In genomic region chr9:121989010-121989409, GRCh38 we compare ENCODE assay signal across 12 cellular contexts.
DNase-seq lines count a peak whose midpoint lies in the region; ATAC-seq, FAIRE-seq and TF ChIP-seq lines count a peak whose summit lies in the region.
"Had no signal": no experiment of that assay in that cellular context is flagged by ENCODE, and none has a peak within 500 bp of the region (broad histone marks: within the 10 kb centered on the region; RNA-seq: fewer than 3 reads in every experiment).

No MANE protein-coding gene starts in this region.

- no peaks in the 10 kb centered on the region for H3F3A ChIP-seq in neural progenitor cell (ENCODE audit: low read depth)

- no peaks in the 10 kb centered on the region for H3K79me2 ChIP-seq in endothelial cell of umbilical vein (ENCODE audit: control insufficient read depth, insufficient read depth, low read length)
- no peaks in the 10 kb centered on the region for H3K79me2 ChIP-seq in neural progenitor cell (ENCODE audit: low read depth)
- H3K79me2 ChIP-seq in Karpas-422 (ENCODE audit: low read length) = no peaks in the 10 kb centered on the region

- H3K9me2 ChIP-seq in Karpas-422 (replicated peaks; ENCODE audit: insufficient read depth, low read length) = no peaks in the 10 kb centered on the region

- no peaks in the 10 kb centered on the region for H3K27me3 Mint-ChIP-seq in Caco-2 (ENCODE audit: insufficient read depth, unreplicated experiment)
- peaks cover 11% of the 10 kb centered on the region for H3K27me3 Mint-ChIP-seq in neural progenitor cell (ENCODE audit: insufficient read depth, low read depth)
- H3K27me3 Mint-ChIP-seq in naive thymus-derived CD4-positive, alpha-beta T cell = no peaks in the 10 kb centered on the region

- no peaks in the 10 kb centered on the region for H3K9me1 ChIP-seq in endothelial cell of umbilical vein (replicated peaks; ENCODE audit: control insufficient read depth, extremely low read depth, insufficient read depth, low read length)

- H2AFZ ChIP-seq in endothelial cell of umbilical vein (ENCODE audit: low read depth, low read length) (no peak overlapping the region), neural progenitor cell (replicated peaks) (no peak overlapping the region), Karpas-422 (ENCODE audit: low read length) (no peak overlapping the region)

- H3K4me2 ChIP-seq in endothelial cell of umbilical vein (ENCODE audit: insufficient read depth, low read length) (no peak overlapping the region), neural progenitor cell (no peak overlapping the region), Karpas-422 (ENCODE audit: low read depth, low read length, poor library complexity, severe bottlenecking) (no peak overlapping the region)

- H3K36me3 Mint-ChIP-seq in Caco-2 (ENCODE audit: insufficient read depth, unreplicated experiment) (no peaks in the 10 kb centered on the region), neural progenitor cell (no peaks in the 10 kb centered on the region)
- peaks cover 0 to 51% (median 22%) of the 10 kb centered on the region in 5 donors for H3K36me3 Mint-ChIP-seq in naive thymus-derived CD4-positive, alpha-beta T cell

- H3K9me3 ChIP-seq in Caco-2 = no peaks in the 10 kb centered on the region
- no peaks in the 10 kb centered on the region for H3K9me3 ChIP-seq in endothelial cell of umbilical vein (replicated peaks; ENCODE audit: control insufficient read depth, insufficient read depth, low read length)
- H3K9me3 ChIP-seq in neural progenitor cell (ENCODE audit: low read depth) = no peaks in the 10 kb centered on the region
- no peaks in the 10 kb centered on the region for H3K9me3 ChIP-seq in naive thymus-derived CD4-positive, alpha-beta T cell (ENCODE audit: control insufficient read depth in 2 of 3, low read length in 3 of 3)
- H3K9me3 ChIP-seq in Karpas-422 (ENCODE audit: low read length) = no peaks in the 10 kb centered on the region
- H3K9me3 ChIP-seq: colonic mucosa, transverse colon had no signal

- H3K4me3 ChIP-seq in Caco-2 (ENCODE audit: low read depth, low read length) = no peak overlapping the region
- no peak overlapping the region for H3K4me3 ChIP-seq in endothelial cell of umbilical vein (replicated peaks in 1 of 3; ENCODE audit: insufficient read depth in 1 of 3, low read depth in 1 of 3, low read length in 3 of 3)
- H3K4me3 ChIP-seq in neural progenitor cell = no peak overlapping the region
- no peak overlapping the region for H3K4me3 ChIP-seq in naive thymus-derived CD4-positive, alpha-beta T cell (ENCODE audit: low read length)
- no peak overlapping the region for H3K4me3 ChIP-seq in Karpas-422 (ENCODE audit: low read length)
- H3K4me3 ChIP-seq: colonic mucosa, transverse colon had no signal

- H3K27me3 ChIP-seq in Caco-2 (replicated peaks; ENCODE audit: control insufficient read depth, insufficient read depth, low read length) (no peaks in the 10 kb centered on the region), endothelial cell of umbilical vein (ENCODE audit: control insufficient read depth in 2 of 2, insufficient read depth in 2 of 2, low read length in 2 of 2) (no peaks in the 10 kb centered on the region), neural progenitor cell (peaks cover 39% of the 10 kb centered on the region), Karpas-422 (ENCODE audit: low read length) (no peaks in the 10 kb centered on the region)
- H3K27me3 ChIP-seq in naive thymus-derived CD4-positive, alpha-beta T cell (ENCODE audit: control insufficient read depth in 2 of 2, insufficient read depth in 2 of 2, low read length in 2 of 2) = no peaks in the 10 kb centered on the region
- H3K27me3 ChIP-seq: colonic mucosa, transverse colon had no signal

- POLR2A ChIA-PET in Caco-2 (lab: Charles Lee) (no interaction called here), endothelial cell of umbilical vein (lab: Charles Lee) (no interaction called here)
- POLR2A ChIA-PET in naive thymus-derived CD4-positive, alpha-beta T cell (lab: Charles Lee) = no interaction called here

- H3K4me3 Mint-ChIP-seq in Caco-2 (ENCODE audit: unreplicated experiment) (no peak overlapping the region), neural progenitor cell (no peak overlapping the region)
- no peak overlapping the region for H3K4me3 Mint-ChIP-seq in naive thymus-derived CD4-positive, alpha-beta T cell

- H3K9me3 Mint-ChIP-seq in Caco-2 (ENCODE audit: unreplicated experiment) (no peaks in the 10 kb centered on the region), neural progenitor cell (no peaks in the 10 kb centered on the region)
- peaks cover 0 to 2% (median 0%) of the 10 kb centered on the region in 11 donors for H3K9me3 Mint-ChIP-seq in naive thymus-derived CD4-positive, alpha-beta T cell

- CTCF ChIA-PET in Caco-2 (lab: Charles Lee) = interaction anchor here (0.5 to 0.6 kb wide), 2 partner anchors 147 to 399 kb away, joined by 3 to 5 read pairs; no protein-coding TSS in a partner anchor
- CTCF ChIA-PET in endothelial cell of umbilical vein (lab: Charles Lee) = interaction anchor here (1.0 to 3.8 kb wide), 3 partner anchors 301 to 443 kb away, joined by 4 to 21 read pairs (median 17); no protein-coding TSS in a partner anchor
- CTCF ChIA-PET in naive thymus-derived CD4-positive, alpha-beta T cell (lab: Charles Lee) = no interaction called here

- H4K20me1 ChIP-seq in endothelial cell of umbilical vein (replicated peaks; ENCODE audit: control insufficient read depth, extremely low read depth, insufficient read depth, low read length) = no peaks in the 10 kb centered on the region
- no peaks in the 10 kb centered on the region for H4K20me1 ChIP-seq in neural progenitor cell (ENCODE audit: low read depth)
- no peaks in the 10 kb centered on the region for H4K20me1 ChIP-seq in Karpas-422 (ENCODE audit: insufficient read depth, low read depth, low read length)

- dilution Hi-C loops in endothelial cell of umbilical vein (cut with MboI; ENCODE audit: extremely low pct_ligation_motif_present, low sequenced_read_pairs) = no loop called here

- H3K27ac Mint-ChIP-seq in Caco-2 (ENCODE audit: unreplicated experiment) = no peak overlapping the region
- no peak overlapping the region for H3K27ac Mint-ChIP-seq in neural progenitor cell
- H3K27ac Mint-ChIP-seq in naive thymus-derived CD4-positive, alpha-beta T cell = no peak overlapping the region

- intact Hi-C loops in Caco-2 (cut with micrococcal nuclease; ENCODE audit: unreplicated experiment) (no loop called here), endothelial cell of umbilical vein (cut with micrococcal nuclease) (no loop called here)
- intact Hi-C loops in naive thymus-derived CD4-positive, alpha-beta T cell (cut with micrococcal nuclease) = no loop called here

- TF ChIP-seq CTCF in Caco-2 (IDR thresholded peaks at IDR 0.05; ENCODE audit: insufficient read depth in 1 of 2, low read depth in 1 of 2, low read length in 1 of 2, severe bottlenecking in 1 of 2, unreplicated experiment in 1 of 2) = peak in 1 of 2 experiments; percentile 39
- peak; percentile 30 to 44 for TF ChIP-seq CTCF in endothelial cell of umbilical vein (IDR thresholded peaks at IDR 0.05; ENCODE audit: extremely low read depth in 1 of 2, insufficient read depth in 1 of 2, low read depth in 1 of 2, low read length in 2 of 2)
- peak; percentile 57 for TF ChIP-seq CTCF in neural progenitor cell (IDR thresholded peaks at IDR 0.05)

- BruUV-seq in Caco-2 (replicated peaks; lab: Mats Ljungman, UMichigan) (no TSS peak), endothelial cell of umbilical vein (replicated peaks; lab: Mats Ljungman, UMichigan) (no TSS peak)

- no peak for TF ChIP-seq POLR2A in endothelial cell of umbilical vein (IDR thresholded peaks at IDR 0.05; ENCODE audit: low read depth, low read length)

- H3K4me1 Mint-ChIP-seq in Caco-2 (ENCODE audit: low read depth, unreplicated experiment) = no peaks in the 10 kb centered on the region
- no peaks in the 10 kb centered on the region for H3K4me1 Mint-ChIP-seq in neural progenitor cell
- H3K4me1 Mint-ChIP-seq in naive thymus-derived CD4-positive, alpha-beta T cell = peaks cover 0 to 2% (median 0%) of the 10 kb centered on the region in 7 donors

- H3K4me1 ChIP-seq in Caco-2 (no peaks in the 10 kb centered on the region), endothelial cell of umbilical vein (ENCODE audit: control insufficient read depth, extremely low read depth, insufficient read depth, low read length) (peaks cover 3% of the 10 kb centered on the region), neural progenitor cell (no peaks in the 10 kb centered on the region), Karpas-422 (ENCODE audit: low read length) (peaks cover 30% of the 10 kb centered on the region)
- H3K4me1 ChIP-seq in naive thymus-derived CD4-positive, alpha-beta T cell (ENCODE audit: control insufficient read depth in 2 of 2, insufficient read depth in 2 of 2, low read length in 2 of 2) = no peaks in the 10 kb centered on the region
- H3K4me1 ChIP-seq: colonic mucosa, transverse colon had no signal

- peak; percentile 26 for FAIRE-seq in endothelial cell of umbilical vein (lab: Jason Lieb, UNC)

- no peak overlapping the region for H3K9ac ChIP-seq in endothelial cell of umbilical vein (replicated peaks; ENCODE audit: extremely low read depth, insufficient read depth, low read length)
- H3K9ac ChIP-seq in neural progenitor cell = no peak overlapping the region
- no peak overlapping the region for H3K9ac ChIP-seq in Karpas-422 (ENCODE audit: low read length)

- H3K36me3 ChIP-seq in Caco-2 (ENCODE audit: control insufficient read depth, insufficient read depth, low read length) (no peaks in the 10 kb centered on the region), endothelial cell of umbilical vein (ENCODE audit: control insufficient read depth in 2 of 2, extremely low read depth in 1 of 2, insufficient read depth in 2 of 2, low read length in 2 of 2) (no peaks in the 10 kb centered on the region), neural progenitor cell (no peaks in the 10 kb centered on the region), Karpas-422 (ENCODE audit: insufficient read depth, low read length) (no peaks in the 10 kb centered on the region)
- H3K36me3 ChIP-seq in naive thymus-derived CD4-positive, alpha-beta T cell (ENCODE audit: control insufficient read depth in 2 of 3, insufficient read depth in 3 of 3, low read length in 3 of 3) = peaks cover 0 to 5% (median 0%) of the 10 kb centered on the region in 3 experiments
- H3K36me3 ChIP-seq: colonic mucosa, transverse colon had no signal

- DNase-seq in Caco-2 = peak; percentile 37 to 46
- DNase-seq in NCI-H69 (lab: John Stamatoyannopoulos, UW) = peak; percentile 28
- DNase-seq in endothelial cell of umbilical vein (ENCODE audit: low read depth, low spot score) = peak; percentile 25
- peak; percentile 70 for DNase-seq in neural progenitor cell (ENCODE audit: low spot score)
- DNase-seq in ureter (ENCODE audit: low spot score) = no peak
- DNase-seq in amygdala (lab: John Stamatoyannopoulos, UW) = no peak
- DNase-seq in naive thymus-derived CD4-positive, alpha-beta T cell = no peak
- DNase-seq in Karpas-422 = no peak
- DNase-seq: activated CD4-positive, alpha-beta T cell treated with anti-CD3 and anti-CD28 coated beads for 4 hours; activated effector memory CD4-positive, alpha-beta T cell treated with anti-CD3 and anti-CD28 coated beads, Interleukin-2, amount 50 U/mL, for 16 hours; colonic mucosa; transverse colon had no signal

- no peak overlapping the region for H3K27ac ChIP-seq in endothelial cell of umbilical vein (ENCODE audit: insufficient read depth, low read depth, low read length)
- H3K27ac ChIP-seq in neural progenitor cell = no peak overlapping the region
- H3K27ac ChIP-seq in naive thymus-derived CD4-positive, alpha-beta T cell (ENCODE audit: low read depth, low read length) = no peak overlapping the region
- H3K27ac ChIP-seq in Karpas-422 (ENCODE audit: low read length) = no peak overlapping the region
- H3K27ac ChIP-seq: colonic mucosa, transverse colon had no signal

- ATAC-seq in naive thymus-derived CD4-positive, alpha-beta T cell = no peak

Comparison
In these comparisons a context has a peak if more than half of its experiments do, and no peak if none do; other contexts are left out.
1. DNase-seq: peak in Caco-2 (2 of 2), NCI-H69 (single experiment), endothelial cell of umbilical vein (single experiment) and neural progenitor cell (single experiment); none in ureter (single experiment), amygdala (0 of 56), naive thymus-derived CD4-positive, alpha-beta T cell (0 of 9) and Karpas-422 (single experiment).